ENCODE assay signal across 2 cellular contexts in genomic region chr18:48781990-48782368, GRCh38.
TF ChIP-seq lines count a peak whose summit lies in the region.

No MANE protein-coding gene starts in this region.

TF ChIP-seq in SK-N-SH, 30 proteins besides CTCF, POLR2A, EP300 and RAD21 (continued from another document):
- TF ChIP-seq TCF12 (IDR thresholded peaks at IDR 0.05) (no peak), ZBTB33 (IDR thresholded peaks at IDR 0.05; ENCODE audit: borderline replicate concordance, low read depth) (no peak), EZH2phosphoT487 (IDR thresholded peaks at IDR 0.05; ENCODE audit: borderline replicate concordance, low read depth) (no peak), RFX5 (IDR thresholded peaks at IDR 0.05; ENCODE audit: low read length) (no peak), USF2 (IDR thresholded peaks at IDR 0.05; ENCODE audit: borderline replicate concordance, low read depth, low read length) (no peak)

TF ChIP-seq in SK-N-SH treated with all-trans-retinoic acid at 6 μM for 48 hours, 23 proteins besides CTCF, POLR2A, EP300 and RAD21 (continued from another document):
- TF ChIP-seq TSHZ2 (CRISPR knock-in tag; IDR thresholded peaks at IDR 0.05), result no peak
- TF ChIP-seq RARB (CRISPR knock-in tag; IDR thresholded peaks at IDR 0.05), result no peak
- no peak for TF ChIP-seq ZC3H10 (CRISPR knock-in tag; IDR thresholded peaks at IDR 0.05)
- TF ChIP-seq ZNF565 (CRISPR knock-in tag; conservative IDR thresholded peaks at IDR 0.05; ENCODE audit: low read depth), result no peak
- TF ChIP-seq ARNTL (CRISPR knock-in tag; IDR thresholded peaks at IDR 0.05; ENCODE audit: borderline replicate concordance, low read depth), result no peak
- no peak for TF ChIP-seq ZFP30 (CRISPR knock-in tag; IDR thresholded peaks at IDR 0.05)
